14 cellular contexts compared by ENCODE assay signal in genomic region chr21:36718951-36719501, GRCh38. TPM values are rescaled to one million over a fixed set of nuclear protein-coding genes. Genes with fewer than 3 reads are reported as not detected.
DNase-seq lines count a peak whose midpoint lies in the region; ATAC-seq, FAIRE-seq and TF ChIP-seq lines count a peak whose summit lies in the region.
"Had no signal": no experiment of that assay in that cellular context is flagged by ENCODE, and none has a peak within 500 bp of the region (broad histone marks: within the 10 kb centered on the region; RNA-seq: fewer than 3 reads in every experiment).

No MANE protein-coding gene starts in this region.

- H3K9me3 ChIP-seq in right atrium auricular region (no peaks in the 10 kb centered on the region), H1 (ENCODE audit: insufficient read depth in 2 of 2, low read depth in 1 of 2, low read length in 1 of 2) (no peaks in the 10 kb centered on the region), upper lobe of right lung (no peaks in the 10 kb centered on the region), mesenchymal stem cell (ENCODE audit: control insufficient read depth, low read length) (no peaks in the 10 kb centered on the region)

- no peak overlapping the region for H3K56ac ChIP-seq in H1 (replicated peaks; ENCODE audit: insufficient read length, low read depth, low read length)

- POLR2A ChIA-PET in H1 (lab: Charles Lee; ENCODE audit: partially characterized antibody), result interaction anchor here (1.6 kb wide), 1 partner anchor 9 kb away, joined by 4 read pairs; no protein-coding TSS in a partner anchor

- H3K23ac ChIP-seq in H1 (ENCODE audit: insufficient read length), result no peak overlapping the region
- no peak overlapping the region for H3K23ac ChIP-seq in mesenchymal stem cell (ENCODE audit: low read length in 2 of 2)

- TF ChIP-seq EP300 in H1 (IDR thresholded peaks at IDR 0.05; ENCODE audit: borderline replicate concordance in 1 of 2, low read depth in 2 of 2, low read length in 2 of 2), result no peak

- TF ChIP-seq CTCF in right atrium auricular region (IDR thresholded peaks at IDR 0.05) (no peak), H1 (IDR thresholded peaks at IDR 0.05; ENCODE audit: control extremely low read depth in 1 of 3, insufficient read depth in 1 of 3, low read depth in 1 of 3, low read length in 3 of 3) (no peak), upper lobe of right lung (IDR thresholded peaks at IDR 0.05) (no peak)

- no peak overlapping the region for H3K4me3 Mint-ChIP-seq in activated CD8-positive, alpha-beta memory T cell treated with anti-CD3 and anti-CD28 coated beads, Interleukin-2, amount 10 ng/mL, durations not matched to agents 7 days and 5 days
- H3K4me3 Mint-ChIP-seq: natural killer cell treated with Interleukin-12 subunit alpha and Interleukin-12 subunit beta and Interleukin-15 and Interleukin-18, amount 100 ng/mL, for 72 hours had no signal

- H2BK5ac ChIP-seq in H1 (ENCODE audit: low read depth, low read length), result no peak overlapping the region
- H2BK5ac ChIP-seq in mesenchymal stem cell (ENCODE audit: low read depth, low read length, poor library complexity, severe bottlenecking), result no peak overlapping the region

- ATAC-seq in upper lobe of right lung, result no peak
- no peak for ATAC-seq in activated CD8-positive, alpha-beta memory T cell treated with anti-CD3 and anti-CD28 coated beads, Interleukin-2, amount 10 ng/mL, durations not matched to agents 7 days and 5 days

- intact Hi-C loops in cardiac septum (cut with DNase I) (no loop called here), upper lobe of right lung (cut with DNase I) (no loop called here)

- H3K4ac ChIP-seq in H1 (replicated peaks; ENCODE audit: insufficient read length, low read depth, low read length) (no peak overlapping the region), mesenchymal stem cell (ENCODE audit: low read depth in 1 of 2, low read length in 2 of 2) (no peak overlapping the region)

- H4K20me1 ChIP-seq in H1 (replicated peaks in 1 of 2; ENCODE audit: control insufficient read depth in 1 of 2, insufficient read depth in 2 of 2, low read length in 2 of 2), result no peaks in the 10 kb centered on the region

- H3K27me3 ChIP-seq in right atrium auricular region, result no peaks in the 10 kb centered on the region
- H3K27me3 ChIP-seq in H1 (replicated peaks in 1 of 4; ENCODE audit: control insufficient read depth in 3 of 4, extremely low read depth in 1 of 4, insufficient read depth in 3 of 4, low read length in 3 of 4), result no peaks in the 10 kb centered on the region; a peak in 2 of 7 replicates
- peaks cover 59% of the 10 kb centered on the region for H3K27me3 ChIP-seq in upper lobe of right lung
- peaks cover 20 to 60% of the 10 kb centered on the region in 2 experiments for H3K27me3 ChIP-seq in mesenchymal stem cell (ENCODE audit: control insufficient read depth in 1 of 2, insufficient read depth in 1 of 2, low read length in 2 of 2)

- H2BK120ac ChIP-seq in H1 (replicated peaks; ENCODE audit: low read depth, low read length) (no peak overlapping the region), mesenchymal stem cell (ENCODE audit: low read depth, low read length) (no peak overlapping the region)

- H2BK15ac ChIP-seq in H1 (ENCODE audit: low read length), result 0 out of 2 replicates have a peak overlapping the region, but pooled peaks have one; percentile 63
- H2BK15ac ChIP-seq in mesenchymal stem cell (ENCODE audit: low read depth, poor library complexity, severe bottlenecking), result no peak overlapping the region

- H3K9ac ChIP-seq in H1 (replicated peaks in 1 of 4; ENCODE audit: extremely low read depth in 1 of 4, low read depth in 3 of 4, low read length in 3 of 4) (no peak overlapping the region), mesenchymal stem cell (ENCODE audit: low read length) (no peak overlapping the region)

- no peak for TF ChIP-seq POLR2A in H1 (IDR thresholded peaks at IDR 0.05; ENCODE audit: control extremely low read depth in 1 of 2, low read depth in 2 of 2, low read length in 2 of 2)

- no peaks in the 10 kb centered on the region for H3K23me2 ChIP-seq in H1 (ENCODE audit: low read depth, low read length)

- H4K91ac ChIP-seq in H1 (replicated peaks; ENCODE audit: insufficient read length, low read length) (no peak overlapping the region), mesenchymal stem cell (ENCODE audit: low read length) (no peak overlapping the region)

- H2BK20ac ChIP-seq in H1 (ENCODE audit: low read length), result 0 out of 2 replicates have a peak overlapping the region, but pooled peaks have one; percentile 2

- CTCF ChIA-PET in H1 (lab: Charles Lee; ENCODE audit: partially characterized antibody), result interaction anchor here (0.6 to 2.2 kb wide), 9 partner anchors 14 to 1275 kb away, joined by 3 to 6 read pairs (median 4); no protein-coding TSS in a partner anchor
- CTCF ChIA-PET in activated CD8-positive, alpha-beta memory T cell treated with anti-CD3 and anti-CD28 coated beads, Interleukin-2, amount 10 ng/mL, durations not matched to agents 7 days and 5 days (lab: Charles Lee), result no interaction called here

- no peak overlapping the region for H3K27ac ChIP-seq in right atrium auricular region
- H3K27ac ChIP-seq in H1 (ENCODE audit: low read depth, low read length), result no peak overlapping the region
- H3K27ac ChIP-seq in upper lobe of right lung, result no peak overlapping the region
- H3K27ac ChIP-seq in mesenchymal stem cell (ENCODE audit: low read length, poor library complexity, severe bottlenecking), result no peak overlapping the region

- no peaks in the 10 kb centered on the region for H3K36me3 ChIP-seq in right atrium auricular region
- no peaks in the 10 kb centered on the region for H3K36me3 ChIP-seq in H1 (ENCODE audit: control insufficient read depth in 2 of 4, insufficient read depth in 4 of 4, low read length in 3 of 4)
- H3K36me3 ChIP-seq in upper lobe of right lung, result no peaks in the 10 kb centered on the region
- no peaks in the 10 kb centered on the region for H3K36me3 ChIP-seq in mesenchymal stem cell (ENCODE audit: control insufficient read depth in 1 of 2, insufficient read depth in 2 of 2, low read depth in 1 of 2, low read length in 2 of 2)

- H2AFZ ChIP-seq in H1 (ENCODE audit: low read length) (no peak overlapping the region), mesenchymal stem cell (ENCODE audit: low read depth, low read length) (no peak overlapping the region)

- H3K14ac ChIP-seq in H1 (ENCODE audit: insufficient read length) (no peak overlapping the region), mesenchymal stem cell (ENCODE audit: low read length in 2 of 2) (no peak overlapping the region)

- H3K9me3 Mint-ChIP-seq in activated CD8-positive, alpha-beta memory T cell treated with anti-CD3 and anti-CD28 coated beads, Interleukin-2, amount 10 ng/mL, durations not matched to agents 7 days and 5 days (ENCODE audit: low read depth), result no peaks in the 10 kb centered on the region
- H3K9me3 Mint-ChIP-seq: natural killer cell treated with Interleukin-12 subunit alpha and Interleukin-12 subunit beta and Interleukin-15 and Interleukin-18, amount 100 ng/mL, for 72 hours had no signal

- no peak overlapping the region for H4K5ac ChIP-seq in H1 (ENCODE audit: insufficient read length, low read depth, low read length)

- WGBS in H1 (ENCODE audit: extremely low coverage in 1 of 2, insufficient coverage in 1 of 2, insufficient read length in 1 of 2, insufficient replicate concordance in 2 of 2, low coverage in 1 of 2, low lambda C conversion rate in 2 of 2, missing lambda C conversion rate in 1 of 2), 2 experiments, result 89% methylated on average over 18 of the region's 18 CpGs; no CpG with 5 or more reads in 1 of the 2 experiments
- WGBS in mesenchymal stem cell, result 84% methylated on average over 18 of the region's 18 CpGs

- H3K4me3 ChIP-seq in right atrium auricular region (no peak overlapping the region), H1 (ENCODE audit: extremely low read depth in 1 of 4, insufficient read depth in 2 of 4, low read depth in 3 of 4, low read length in 4 of 4) (no peak overlapping the region), upper lobe of right lung (no peak overlapping the region), mesenchymal stem cell (ENCODE audit: insufficient read depth in 1 of 2, low read depth in 1 of 2, low read length in 2 of 2) (no peak overlapping the region)

- H2BK12ac ChIP-seq in H1 (ENCODE audit: low read depth, low read length) (no peak overlapping the region), mesenchymal stem cell (ENCODE audit: low read length in 2 of 2) (no peak overlapping the region)

- H3K36me3 Mint-ChIP-seq in activated CD8-positive, alpha-beta memory T cell treated with anti-CD3 and anti-CD28 coated beads, Interleukin-2, amount 10 ng/mL, durations not matched to agents 7 days and 5 days, result no peaks in the 10 kb centered on the region
- H3K36me3 Mint-ChIP-seq: natural killer cell treated with Interleukin-12 subunit alpha and Interleukin-12 subunit beta and Interleukin-15 and Interleukin-18, amount 100 ng/mL, for 72 hours had no signal

- no peaks in the 10 kb centered on the region for H3K4me1 Mint-ChIP-seq in activated CD8-positive, alpha-beta memory T cell treated with anti-CD3 and anti-CD28 coated beads, Interleukin-2, amount 10 ng/mL, durations not matched to agents 7 days and 5 days

- DNase-seq in cardiac septum (ENCODE audit: low spot score), result peak; percentile 54
- DNase-seq in right atrium auricular region (ENCODE audit: low spot score), result no peak
- no peak for DNase-seq in H1 (ENCODE audit: low read depth in 1 of 2, low spot score in 2 of 2)
- peak; percentile 33 for DNase-seq in middle frontal gyrus (ENCODE audit: extremely low spot score, low spot score)
- peak; percentile 53 for DNase-seq in upper lobe of right lung
- DNase-seq in NCI-H748 (lab: John Stamatoyannopoulos, UW; ENCODE audit: unreplicated experiment), result no peak
- no peak for DNase-seq in mesenchymal stem cell
- DNase-seq in activated CD8-positive, alpha-beta memory T cell treated with anti-CD3 and anti-CD28 coated beads, Interleukin-2, amount 10 ng/mL, durations not matched to agents 7 days and 5 days, result no peak
- DNase-seq: amniotic stem cell; NCI-H1694; stimulated activated CD4-positive, alpha-beta T cell treated with anti-CD3 and anti-CD28 coated beads, Interleukin-2, amount 100 ng/mL, for 24 hours had no signal

- no peaks in the 10 kb centered on the region for H3K4me1 ChIP-seq in right atrium auricular region
- peaks cover 0 to 4% (median 3%) of the 10 kb centered on the region in 4 experiments; a peak in 4 of 7 replicates for H3K4me1 ChIP-seq in H1 (replicated peaks in 1 of 4; ENCODE audit: control insufficient read depth in 3 of 4, insufficient read depth in 4 of 4, low read length in 3 of 4)
- no peaks in the 10 kb centered on the region for H3K4me1 ChIP-seq in upper lobe of right lung
- no peaks in the 10 kb centered on the region for H3K4me1 ChIP-seq in mesenchymal stem cell (ENCODE audit: control insufficient read depth, insufficient read depth, low read depth, low read length)

- no peak for FAIRE-seq in H1 (lab: Jason Lieb, UNC)

- H3K18ac ChIP-seq in H1 (ENCODE audit: extremely low read depth, low read length), result no peak overlapping the region
- no peak overlapping the region for H3K18ac ChIP-seq in mesenchymal stem cell (ENCODE audit: low read depth in 1 of 2, low read length in 2 of 2)

- TF ChIP-seq RAD21 in H1 (IDR thresholded peaks at IDR 0.05 in 1 of 2, conservative IDR thresholded peaks at IDR 0.05 in 1 of 2; ENCODE audit: low read depth in 2 of 2, low read length in 2 of 2), result no peak

- H3K27ac Mint-ChIP-seq in activated CD8-positive, alpha-beta memory T cell treated with anti-CD3 and anti-CD28 coated beads, Interleukin-2, amount 10 ng/mL, durations not matched to agents 7 days and 5 days, result no peak overlapping the region
- H3K27ac Mint-ChIP-seq: natural killer cell treated with Interleukin-12 subunit alpha and Interleukin-12 subunit beta and Interleukin-15 and Interleukin-18, amount 100 ng/mL, for 72 hours had no signal

- H3K79me2 ChIP-seq in H1 (ENCODE audit: control insufficient read depth in 1 of 2, insufficient read depth in 2 of 2, low read length in 2 of 2), result no peaks in the 10 kb centered on the region

- H4K8ac ChIP-seq in H1 (ENCODE audit: extremely low read depth, insufficient read depth, low read length), result no peak overlapping the region; the same call in 1 of the 2 replicates
- no peak overlapping the region for H4K8ac ChIP-seq in mesenchymal stem cell (ENCODE audit: low read length)

- H2AK5ac ChIP-seq in H1 (ENCODE audit: low read depth, low read length) (peak overlapping the region; percentile 47; the same call in 1 of the 2 replicates), mesenchymal stem cell (ENCODE audit: low read length, severe bottlenecking) (no peak overlapping the region)

- peaks cover 42% of the 10 kb centered on the region for H3K27me3 Mint-ChIP-seq in activated CD8-positive, alpha-beta memory T cell treated with anti-CD3 and anti-CD28 coated beads, Interleukin-2, amount 10 ng/mL, durations not matched to agents 7 days and 5 days

- H3K79me1 ChIP-seq in H1 (ENCODE audit: low read depth, low read length), result no peaks in the 10 kb centered on the region
- peaks cover 2% of the 10 kb centered on the region for H3K79me1 ChIP-seq in mesenchymal stem cell (replicated peaks; ENCODE audit: low read length, poor library complexity, severe bottlenecking)

- H3K4me2 ChIP-seq in H1 (ENCODE audit: insufficient read depth in 1 of 2, low read depth in 2 of 2, low read length in 2 of 2), result no peak overlapping the region
- H3K4me2 ChIP-seq in mesenchymal stem cell (ENCODE audit: low read length, poor library complexity, severe bottlenecking), result no peak overlapping the region

RNA-seq across cellular contexts. Expression of gene SIM2, which starts 20.1 kb away (rescaled TPM):
- 0.16 TPM for total RNA-seq in cardiac septum
- not detected for total RNA-seq in right atrium auricular region
- total RNA-seq in H1 (2021; fragmentation: NEBNext Ultra II Directional; extraction: Animal tissue kit (Norgen Biotek cat#: 25700)), result 0.26 and 0.34 TPM in 2 replicates
- polyA plus RNA-seq in H1 (2011; rRNA removed), result 0.05 and 0.16 TPM in 2 replicates
- 0.08 TPM for polyA plus RNA-seq in H1 (2011; cell fraction: cytosol; rRNA removed)
- 0.24 TPM for polyA plus RNA-seq in H1 (2011; cell fraction: nucleus; rRNA removed)
- 0.08 to 0.37 TPM (median 0.19 TPM) in 4 replicates for polyA plus RNA-seq in H1 (2012, experiment 1 of 2)
- 0.05 TPM for polyA plus RNA-seq in H1 (2012, experiment 2 of 2)
- polyA plus RNA-seq in H1 (2013, experiment 1 of 2), result 0.14 TPM
- polyA plus RNA-seq in H1 (2013, experiment 2 of 2), result 0.11 TPM
- polyA minus RNA-seq in H1 (2011; rRNA and poly(A)+ RNA removed), result 0.05 and 0.13 TPM in 2 replicates
- polyA minus RNA-seq in H1 (2011; cell fraction: cytosol; rRNA and poly(A)+ RNA removed), result not detected
- polyA minus RNA-seq in H1 (2011; cell fraction: nucleus; rRNA and poly(A)+ RNA removed), result 0.70 TPM
- not detected for total RNA-seq in upper lobe of right lung
- polyA plus RNA-seq in mesenchymal stem cell (2013, experiment 1 of 2), result 0.10 TPM
- polyA plus RNA-seq in mesenchymal stem cell (2013, experiment 2 of 2), result 0.10 TPM
- total RNA-seq in activated CD8-positive, alpha-beta memory T cell treated with anti-CD3 and anti-CD28 coated beads, Interleukin-2, amount 10 ng/mL, durations not matched to agents 7 days and 5 days, result under 1 TPM in 1 of 2 experiments, not detected in 1; 0.09 TPM
- total RNA-seq: OCI-LY7; T-helper 2 cell treated with Interferon-gamma antibody and Interleukin-4, amounts not matched to agents 100 ng/mL and 5 ng/mL, for 36 hours had no signal

Comparison
In these comparisons a context has a peak if more than half of its experiments do, and no peak if none do; other contexts are left out.
1. DNase-seq: peak in cardiac septum (single experiment), middle frontal gyrus (single experiment) and upper lobe of right lung (single experiment); none in right atrium auricular region (single experiment), H1 (0 of 2), NCI-H748 (single experiment), mesenchymal stem cell (single experiment) and activated CD8-positive, alpha-beta memory T cell treated with anti-CD3 and anti-CD28 coated beads, Interleukin-2, amount 10 ng/mL, durations not matched to agents 7 days and 5 days (single experiment).